ENCODE assay signal across 9 cellular contexts in genomic region chr3:125128861-125129501, GRCh38.
A peak's percentile ranks its signal among the peaks of the same experiment; 100 is the strongest.
DNase-seq lines count a peak whose midpoint lies in the region; ATAC-seq, FAIRE-seq and TF ChIP-seq lines count a peak whose summit lies in the region.
"Had no signal": no experiment of that assay in that cellular context is flagged by ENCODE, and none has a peak within 500 bp of the region (broad histone marks: within the 10 kb centered on the region; RNA-seq: fewer than 3 reads in every experiment).

No MANE protein-coding gene starts in this region.

- H3K36me3 ChIP-seq in A673 (ENCODE audit: insufficient read depth, low read length, poor library complexity, severe bottlenecking): no peaks in the 10 kb centered on the region
- no peaks in the 10 kb centered on the region for H3K36me3 ChIP-seq in GM12878 (ENCODE audit: control insufficient read depth in 2 of 2, insufficient read depth in 2 of 2, low read length in 1 of 2)
- H3K36me3 ChIP-seq in mesodermal cell (ENCODE audit: control insufficient read depth, insufficient read depth, low read length): no peaks in the 10 kb centered on the region

- no peak overlapping the region for H4K91ac ChIP-seq in H9 (ENCODE audit: insufficient read length, low read depth, low read length)

- SMC1A ChIA-PET in GM12878 (lab: Charles Lee; ENCODE audit: uncharacterized antibody, unreplicated experiment): interaction anchor here (0.8 to 3.1 kb wide), 13 partner anchors 9 to 228 kb away, joined by 3 to 29 read pairs (median 4); no protein-coding TSS in a partner anchor

- TF ChIP-seq RAD21 in GM12878 (IDR thresholded peaks at IDR 0.05; ENCODE audit: insufficient read depth, low read depth, low read length): no peak

- no peak overlapping the region for H3K4ac ChIP-seq in H9 (ENCODE audit: low read depth, low read length)

- no peaks in the 10 kb centered on the region for H3K23me2 ChIP-seq in H9 (ENCODE audit: insufficient read length, low read depth, low read length, poor library complexity, severe bottlenecking)

- H2AFZ ChIP-seq in GM12878 (ENCODE audit: control insufficient read depth, low read depth, low read length) (no peak overlapping the region; the same call in none of the 2 replicates), H9 (ENCODE audit: low read length) (no peak overlapping the region)

- POLR2A ChIA-PET in A673 (lab: Charles Lee; ENCODE audit: low non-redundant PET) (no interaction called here), GM12878 (lab: Charles Lee) (interaction anchor here (0.9 to 1.2 kb wide), 5 partner anchors 9 to 22 kb away, joined by 3 to 4 read pairs (median 3); no protein-coding TSS in a partner anchor)

- no peak overlapping the region for H2BK12ac ChIP-seq in H9 (ENCODE audit: insufficient read length, low read depth, low read length)

- H3K23ac ChIP-seq in H9 (ENCODE audit: insufficient read length, low read depth, low read length): no peak overlapping the region

- H4K5ac ChIP-seq in H9 (ENCODE audit: insufficient read length, low read depth, low read length): no peak overlapping the region

- H2BK120ac ChIP-seq in H9 (ENCODE audit: low read depth, low read length, poor library complexity, severe bottlenecking): no peak overlapping the region

- CTCF ChIA-PET in A673 (lab: Charles Lee): no interaction called here
- CTCF ChIA-PET in GM12878 (lab: Yijun Ruan, JAX): interaction anchor here (0.6 to 2.1 kb wide), 5 partner anchors 8 to 200 kb away, joined by 3 to 9 read pairs (median 4); no protein-coding TSS in a partner anchor

- H3K4me3 ChIP-seq in A673 (ENCODE audit: low read depth, low read length, poor library complexity, severe bottlenecking): no peak overlapping the region
- H3K4me3 ChIP-seq in HL-60 (replicated peaks; ENCODE audit: insufficient read depth, low read length): no peak overlapping the region
- no peak overlapping the region for H3K4me3 ChIP-seq in GM12878
- H3K4me3 ChIP-seq in mesodermal cell (ENCODE audit: extremely low read depth, insufficient read depth, low read length, poor library complexity, severe bottlenecking): no peak overlapping the region

- H3K9me3 ChIP-seq in A673 (ENCODE audit: low read depth, low read length, poor library complexity, severe bottlenecking) (no peaks in the 10 kb centered on the region), GM12878 (replicated peaks; ENCODE audit: control insufficient read depth, insufficient read depth, low read length) (peaks cover 1% of the 10 kb centered on the region; the same call in 2 of the 3 replicates), mesodermal cell (ENCODE audit: control insufficient read depth, low read length) (no peaks in the 10 kb centered on the region), H9 (ENCODE audit: control insufficient read depth, low read depth, low read length) (no peaks in the 10 kb centered on the region)

- TF ChIP-seq EP300 in GM12878 (IDR thresholded peaks at IDR 0.05; ENCODE audit: borderline replicate concordance in 1 of 2, control insufficient read depth in 1 of 2, low read depth in 2 of 2, low read length in 2 of 2): no peak

- H3K4me2 ChIP-seq in GM12878 (ENCODE audit: control insufficient read depth, insufficient read depth) (peak overlapping the region; percentile 45; the same call in 1 of the 2 replicates), H9 (ENCODE audit: insufficient read depth, insufficient read length, low read length) (no peak overlapping the region)

- H3K27me3 ChIP-seq in A673 (replicated peaks; ENCODE audit: insufficient read depth, low read depth, low read length, poor library complexity): no peaks in the 10 kb centered on the region
- no peaks in the 10 kb centered on the region for H3K27me3 ChIP-seq in HL-60 (ENCODE audit: insufficient read depth, poor library complexity, severe bottlenecking)
- no peaks in the 10 kb centered on the region for H3K27me3 ChIP-seq in GM12878 (replicated peaks in 1 of 2; ENCODE audit: control insufficient read depth in 2 of 2, insufficient read depth in 2 of 2, low read length in 1 of 2)
- H3K27me3 ChIP-seq in H9 (ENCODE audit: insufficient read depth, low read length): no peaks in the 10 kb centered on the region

- no peak overlapping the region for H2BK15ac ChIP-seq in H9 (ENCODE audit: low read depth, low read length)

- no peak overlapping the region for H3K4me3 Mint-ChIP-seq in H9
- H3K4me3 Mint-ChIP-seq in stimulated activated naive CD8-positive, alpha-beta T cell treated with anti-CD3 and anti-CD28 coated beads, Interleukin-15, amount 100 ng/mL, for 72 hours: no peak overlapping the region

- no peaks in the 10 kb centered on the region for H3K9me3 Mint-ChIP-seq in H9
- H3K9me3 Mint-ChIP-seq in stimulated activated naive CD8-positive, alpha-beta T cell treated with anti-CD3 and anti-CD28 coated beads, Interleukin-15, amount 100 ng/mL, for 72 hours: no peaks in the 10 kb centered on the region

- peaks cover 0 to 4% (median 0%) of the 10 kb centered on the region in 3 experiments; a peak in 1 of 7 replicates for H3K36me3 Mint-ChIP-seq in H9 (ENCODE audit: insufficient read depth in 1 of 3, low read depth in 3 of 3)

- peak; percentile 57 for DNase-seq in A673 (ENCODE audit: low spot score)
- DNase-seq in HL-60 (ENCODE audit: low read depth in 1 of 2, low spot score in 1 of 2): peak; percentile 21 to 76
- no peak for DNase-seq in GM12878 (ENCODE audit: low read depth, low spot score)
- no peak for DNase-seq in stimulated activated CD4-positive, alpha-beta T cell treated with anti-CD3 and anti-CD28 coated beads, Interleukin-4, amount 100 ng/mL, for 1 hour
- DNase-seq in H9: no peak
- DNase-seq in stimulated activated naive CD8-positive, alpha-beta T cell treated with anti-CD3 and anti-CD28 coated beads, Interleukin-15, amount 100 ng/mL, for 72 hours: no peak
- DNase-seq: activated CD4-positive, CD25-positive, alpha-beta regulatory T cell treated with anti-CD3 and anti-CD28 coated beads, Interleukin-2, amount 50 U/mL, for 72 hours had no signal

- no peak overlapping the region for H2BK20ac ChIP-seq in H9 (ENCODE audit: low read depth, low read length, poor library complexity, severe bottlenecking)

- H3K79me1 ChIP-seq in H9 (ENCODE audit: insufficient read depth, low read depth, low read length, poor library complexity, severe bottlenecking): no peaks in the 10 kb centered on the region

- peak; percentile 53 for ATAC-seq in GM12878
- no peak for ATAC-seq in HG03045 (IDR thresholded peaks at IDR 0.05; ENCODE audit: unreplicated experiment)
- ATAC-seq in stimulated activated naive CD8-positive, alpha-beta T cell treated with anti-CD3 and anti-CD28 coated beads, Interleukin-15, amount 100 ng/mL, for 72 hours: no peak

- peaks cover 10 to 17% of the 10 kb centered on the region in 2 experiments for H3K4me1 Mint-ChIP-seq in H9
- peaks cover 44% of the 10 kb centered on the region for H3K4me1 Mint-ChIP-seq in stimulated activated naive CD8-positive, alpha-beta T cell treated with anti-CD3 and anti-CD28 coated beads, Interleukin-15, amount 100 ng/mL, for 72 hours

- no peaks in the 10 kb centered on the region; the same call in 1 of the 2 replicates for H3K27me3 Mint-ChIP-seq in H9 (ENCODE audit: low read depth)
- peaks cover 11% of the 10 kb centered on the region for H3K27me3 Mint-ChIP-seq in stimulated activated naive CD8-positive, alpha-beta T cell treated with anti-CD3 and anti-CD28 coated beads, Interleukin-15, amount 100 ng/mL, for 72 hours

- H3K27ac ChIP-seq in A673 (ENCODE audit: low read depth, low read length, poor library complexity, severe bottlenecking): peak overlapping the region; percentile 55
- H3K27ac ChIP-seq in HL-60 (replicated peaks): no peak overlapping the region
- H3K27ac ChIP-seq in GM12878 (ENCODE audit: control insufficient read depth, insufficient read depth): peak overlapping the region; percentile 59
- H3K27ac ChIP-seq in mesodermal cell (ENCODE audit: low read depth, low read length, severe bottlenecking): peak overlapping the region; percentile 98
- H3K27ac ChIP-seq in H9 (ENCODE audit: insufficient read length, low read depth, low read length): no peak overlapping the region

- no peak overlapping the region for H2BK5ac ChIP-seq in H9 (ENCODE audit: insufficient read length, low read length)

- intact Hi-C loops in A673 (cut with micrococcal nuclease; ENCODE audit: unreplicated experiment) (no loop called here), GM12878 (cut with micrococcal nuclease; ENCODE audit: unreplicated experiment) (no loop called here)

- H4K8ac ChIP-seq in H9 (replicated peaks; ENCODE audit: insufficient read length, low read depth, low read length): no peak overlapping the region

- H3T11ph ChIP-seq in H9 (ENCODE audit: low read length): no peak overlapping the region

- FAIRE-seq in GM12878 (lab: Jason Lieb, UNC): no peak

- H3K4me1 ChIP-seq in A673 (ENCODE audit: insufficient read depth, low read length, poor library complexity, severe bottlenecking) (peaks cover 31% of the 10 kb centered on the region), GM12878 (ENCODE audit: control insufficient read depth, insufficient read depth, low read length) (peaks cover 54% of the 10 kb centered on the region), mesodermal cell (ENCODE audit: control insufficient read depth, insufficient read depth, low read length, poor library complexity, severe bottlenecking) (peaks cover 42% of the 10 kb centered on the region), H9 (ENCODE audit: insufficient read depth, low read length) (0 out of 2 replicates have a peak, but pooled peaks cover 3% of the 10 kb centered on the region)

- H3K56ac ChIP-seq in H9 (ENCODE audit: insufficient read length, low read depth, low read length): no peak overlapping the region

- in situ Hi-C loops in GM12878 (cut with MboI): no loop called here

- H3K79me2 ChIP-seq in GM12878 (ENCODE audit: control insufficient read depth, insufficient read depth, low read length) (no peaks in the 10 kb centered on the region), H9 (ENCODE audit: insufficient read depth, low read length) (no peaks in the 10 kb centered on the region)

- WGBS in GM12878 (ENCODE audit: insufficient coverage, insufficient replicate concordance, low lambda C conversion rate, missing lambda C conversion rate): 44% methylated on average over 3 of the region's 3 CpGs
- 67 to 73% methylated on average over 3 of the region's 3 CpGs for WGBS in mesodermal cell (ENCODE audit: insufficient coverage in 2 of 2), 2 experiments
- no CpG with 5 or more reads among the region's 3 CpGs for WGBS in H9 (ENCODE audit: extremely low coverage, insufficient read length, low lambda C conversion rate)

- no peaks in the 10 kb centered on the region for H4K20me1 ChIP-seq in GM12878 (ENCODE audit: control insufficient read depth, insufficient read depth)
- H4K20me1 ChIP-seq in H9 (ENCODE audit: control insufficient read depth, insufficient read depth, insufficient read length): no peaks in the 10 kb centered on the region

- TF ChIP-seq CTCF in A673 (conservative IDR thresholded peaks at IDR 0.05; ENCODE audit: low read depth, low read length) (no peak), HL-60 (IDR thresholded peaks at IDR 0.05; ENCODE audit: insufficient read depth, low read length) (no peak), GM12878 (IDR thresholded peaks at IDR 0.05 in 2 of 3, conservative IDR thresholded peaks at IDR 0.05 in 1 of 3; ENCODE audit: control insufficient read depth in 2 of 3, extremely low read depth in 1 of 3, insufficient read depth in 1 of 3, low read depth in 3 of 3, low read length in 3 of 3) (no peak), H9 (conservative IDR thresholded peaks at IDR 0.05) (no peak)

- H3K9ac ChIP-seq in GM12878 (ENCODE audit: control insufficient read depth, insufficient read depth, low read length): no peak overlapping the region
- H3K9ac ChIP-seq in H9 (ENCODE audit: extremely low read depth, insufficient read length, low read length): no peak overlapping the region

- BruUV-seq in A673 (replicated peaks; lab: Mats Ljungman, UMichigan): no TSS peak
- no TSS peak for BruUV-seq in GM12878 (replicated peaks; lab: Mats Ljungman, UMichigan)

- RAD21 ChIA-PET in GM12878 (lab: Charles Lee; ENCODE audit: unreplicated experiment): interaction anchor here (0.9 to 6.9 kb wide), 4 partner anchors 8 to 457 kb away, joined by 3 to 49 read pairs (median 3); no protein-coding TSS in a partner anchor

- no peak overlapping the region for H3K14ac ChIP-seq in H9 (ENCODE audit: insufficient read depth, low read length)

- H3K18ac ChIP-seq in H9 (ENCODE audit: insufficient read length, low read depth, low read length): no peak overlapping the region

- H2AK5ac ChIP-seq in H9 (ENCODE audit: insufficient read length, low read length): no peak overlapping the region

- peak overlapping the region in 1 of 3 experiments; percentile 71; a peak in 3 of 7 replicates for H3K27ac Mint-ChIP-seq in H9
- H3K27ac Mint-ChIP-seq in stimulated activated naive CD8-positive, alpha-beta T cell treated with anti-CD3 and anti-CD28 coated beads, Interleukin-15, amount 100 ng/mL, for 72 hours: no peak overlapping the region

- no peak for TF ChIP-seq POLR2A in GM12878 (IDR thresholded peaks at IDR 0.05; ENCODE audit: low read depth, low read length)

Comparison
In these comparisons a context has a peak if more than half of its experiments do, and no peak if none do; other contexts are left out.
1. DNase-seq: peak in A673 (single experiment) and HL-60 (2 of 2); none in GM12878 (single experiment), stimulated activated CD4-positive, alpha-beta T cell treated with anti-CD3 and anti-CD28 coated beads, Interleukin-4, amount 100 ng/mL, for 1 hour (single experiment), H9 (single experiment) and stimulated activated naive CD8-positive, alpha-beta T cell treated with anti-CD3 and anti-CD28 coated beads, Interleukin-15, amount 100 ng/mL, for 72 hours (0 of 2).
2. H3K27ac ChIP-seq: peak in A673 (single experiment), GM12878 (single experiment) and mesodermal cell (single experiment); none in HL-60 (single experiment) and H9 (single experiment).